In genomic region chr3:142888484-142889262, GRCh38 we compare ENCODE assay signal across 9 cellular contexts. TPM values are rescaled to one million over a fixed set of nuclear protein-coding genes. Genes with fewer than 3 reads are reported as not detected.
DNase-seq lines count a peak whose midpoint lies in the region; ATAC-seq and TF ChIP-seq lines count a peak whose summit lies in the region.
"Had no signal": no experiment of that assay in that cellular context is flagged by ENCODE, and none has a peak within 500 bp of the region (broad histone marks: within the 10 kb centered on the region; RNA-seq: fewer than 3 reads in every experiment).

PCOLCE2 (minus strand) TSS chr3:142889083; CDS start chr3:142888896, 187 bp downstream.

- TF ChIP-seq POLR2A in lower leg skin (IDR thresholded peaks at IDR 0.05) = no peak
- no peak for TF ChIP-seq POLR2A in stomach (IDR thresholded peaks at IDR 0.05)

- H3K27ac ChIP-seq in SK-N-SH (ENCODE audit: low read depth in 2 of 2, low read length in 1 of 2) (peak within 1 kb of the TSS in 1 of 2 experiments; percentile 68; a peak in 2 of 4 replicates), stomach (peak within 1 kb of the TSS in 2 of 5 donors; percentile 0 to 30)

- CTCF ChIA-PET in SK-N-SH (lab: Yijun Ruan, JAX) = interaction anchor here (0.7 to 3.7 kb wide), 4 partner anchors 12 to 310 kb away, joined by 3 to 14 read pairs (median 3); partner anchors contain the start of gene ATR

- no peaks in the 10 kb centered on the region for H3K9me3 ChIP-seq in SK-N-SH
- no peaks in the 10 kb centered on the region for H3K9me3 ChIP-seq in stomach

- WGBS in SK-N-SH (ENCODE audit: low lambda C conversion rate) = 3% methylated on average over 23 of the region's 80 CpGs
- WGBS in lower leg skin, 2 donors = 1 to 2% methylated on average over 29 to 31 of the region's 80 CpGs
- WGBS in stomach, 5 donors = 0 to 2% (median 0%) methylated on average over 46 to 80 of the region's 80 CpGs

- TF ChIP-seq RAD21 in SK-N-SH (IDR thresholded peaks at IDR 0.05; ENCODE audit: low read length) = no peak

- POLR2A ChIA-PET in SK-N-SH (lab: Yijun Ruan, JAX) = no interaction called here

- peaks cover 0 to 14% of the 10 kb centered on the region in 2 experiments; a peak in 2 of 4 replicates for H3K4me1 ChIP-seq in SK-N-SH (ENCODE audit: control insufficient read depth in 1 of 2, insufficient read depth in 2 of 2, low read depth in 1 of 2, low read length in 1 of 2)
- peaks cover 12 to 18% (median 16%) of the 10 kb centered on the region in 4 donors for H3K4me1 ChIP-seq in stomach

- TF ChIP-seq EP300 in SK-N-SH (IDR thresholded peaks at IDR 0.05; ENCODE audit: borderline replicate concordance in 1 of 2, low read depth in 1 of 2, low read length in 1 of 2) = no peak
- no peak for TF ChIP-seq EP300 in stomach (IDR thresholded peaks at IDR 0.05)

- no peaks in the 10 kb centered on the region for H3K27me3 ChIP-seq in SK-N-SH (ENCODE audit: insufficient read depth)
- peaks cover 0 to 36% (median 20%) of the 10 kb centered on the region in 3 donors for H3K27me3 ChIP-seq in stomach

- peak within 1 kb of the TSS; percentile 69 for H3K9ac ChIP-seq in SK-N-SH

- TF ChIP-seq CTCF in SK-N-SH (IDR thresholded peaks at IDR 0.05) (no peak), lower leg skin (IDR thresholded peaks at IDR 0.05) (no peak), stomach (IDR thresholded peaks at IDR 0.05) (no peak)

- H4K20me1 ChIP-seq in SK-N-SH (ENCODE audit: insufficient read depth) = no peaks in the 10 kb centered on the region

- peak within 1 kb of the TSS; percentile 61 to 66 for H3K4me3 ChIP-seq in SK-N-SH (ENCODE audit: low read depth in 2 of 2, low read length in 1 of 2)
- H3K4me3 ChIP-seq in lower leg skin (ENCODE audit: low read depth, poor library complexity, severe bottlenecking) = peak within 1 kb of the TSS; percentile 47
- peak within 1 kb of the TSS; percentile 53 to 73 (median 66) for H3K4me3 ChIP-seq in stomach

- no peaks in the 10 kb centered on the region for H3K9me2 ChIP-seq in SK-N-SH

- intact Hi-C loops in lower leg skin (cut with DNase I; ENCODE audit: low total_unique reads) (no loop called here), stomach (cut with DNase I; ENCODE audit: low total_unique reads) (no loop called here)

- peak; percentile 32 for DNase-seq in DMS114 treated with DMSO at 0.1 percent for 48 hours (lab: John Stamatoyannopoulos, UW; ENCODE audit: unreplicated experiment)
- DNase-seq in SK-N-SH = peak; percentile 73
- DNase-seq in dermis blood vessel endothelial cell = peak; percentile 16
- no peak for DNase-seq in lower leg skin (ENCODE audit: low spot score in 2 of 2)
- DNase-seq in stomach = no peak
- DNase-seq in NCI-H128 (lab: John Stamatoyannopoulos, UW; ENCODE audit: unreplicated experiment) = no peak

- H3F3A ChIP-seq in SK-N-SH (replicated peaks; ENCODE audit: insufficient read depth) = peaks cover 12% of the 10 kb centered on the region

- peak within 1 kb of the TSS; percentile 94 for H2AFZ ChIP-seq in SK-N-SH (ENCODE audit: low read depth)

- H3K79me2 ChIP-seq in SK-N-SH (ENCODE audit: insufficient read depth) = no peaks in the 10 kb centered on the region

- H3K36me3 ChIP-seq in SK-N-SH (replicated peaks in 1 of 2; ENCODE audit: control insufficient read depth in 1 of 2, insufficient read depth in 2 of 2, low read length in 1 of 2) = no peaks in the 10 kb centered on the region
- H3K36me3 ChIP-seq in stomach = no peaks in the 10 kb centered on the region

- peak; percentile 43 for ATAC-seq in HG03521 (IDR thresholded peaks at IDR 0.05; ENCODE audit: unreplicated experiment)
- ATAC-seq in GM18873 (IDR thresholded peaks at IDR 0.05; ENCODE audit: low FRiP score, unreplicated experiment) = no peak

- peak within 1 kb of the TSS; percentile 83 for H3K4me2 ChIP-seq in SK-N-SH

TF ChIP-seq in SK-N-SH, 30 proteins besides CTCF, POLR2A, EP300 and RAD21:
- TF ChIP-seq POLR2AphosphoS5 (IDR thresholded peaks at IDR 0.05; ENCODE audit: low read depth, low read length) (no peak), USF1 (IDR thresholded peaks at IDR 0.05; ENCODE audit: borderline replicate concordance, low read depth) (no peak), MXI1 (IDR thresholded peaks at IDR 0.05; ENCODE audit: low read depth, low read length) (peak; percentile 78), MAX (IDR thresholded peaks at IDR 0.05; ENCODE audit: low read depth) (0 out of 2 replicates have a peak, but pooled peaks have one; percentile 42)
TF ChIP-seq in SK-N-SH: peak in this region for 2.

RNA-seq across cellular contexts. Expression of gene PCOLCE2, which starts in this region (rescaled TPM):
- polyA plus RNA-seq in SK-N-SH (2012; rRNA removed) (22.2 and 25.4 TPM in 2 replicates), stomach (1 to 10 TPM in 1 of 3 donors, under 1 TPM in 2; 0.75 to 1.1 (median 0.78) TPM)
- polyA plus RNA-seq in SK-N-SH (2012; cell fraction: cytosol; rRNA removed) = 26.6 and 26.8 TPM in 2 replicates
- polyA plus RNA-seq in SK-N-SH (2012; cell fraction: nucleus; rRNA removed) = 15.3 and 18.2 TPM in 2 replicates
- total RNA-seq in dermis blood vessel endothelial cell (0.23 and 0.68 TPM in 2 replicates), lower leg skin (10 to 100 TPM; 10.4 to 17.1 (median 12.8) TPM), stomach (10 to 100 TPM in 2 of 5 donors, 1 to 10 TPM in 1, not detected in 2; 6.2 to 26.9 (median 19.6) TPM)
- total RNA-seq: T-helper 2 cell treated with Interferon-gamma antibody and Interleukin-4, amounts not matched to agents 100 ng/mL and 5 ng/mL, for 36 hours had no signal

Comparison
In these comparisons a context has a peak if more than half of its experiments do, and no peak if none do; other contexts are left out.
1. RNA of gene PCOLCE2 (polyA plus RNA-seq): 15.3 to 26.8 TPM in SK-N-SH; 0.75 to 1.1 TPM in stomach; every median in the first group is over 4 times any median in the second.
2. Peak in DNase-seq in dermis blood vessel endothelial cell; RNA of the gene not detected or under 1 TPM.
3. DNase-seq: peak in DMS114 treated with DMSO at 0.1 percent for 48 hours (single experiment) and SK-N-SH (single experiment); none in lower leg skin (0 of 2), stomach (single experiment) and NCI-H128 (single experiment).
4. Peak in every context shown above with its lines, with median percentiles within 50 percentile points of each other: H3K4me3 ChIP-seq.